In the genomic region with DNA sequence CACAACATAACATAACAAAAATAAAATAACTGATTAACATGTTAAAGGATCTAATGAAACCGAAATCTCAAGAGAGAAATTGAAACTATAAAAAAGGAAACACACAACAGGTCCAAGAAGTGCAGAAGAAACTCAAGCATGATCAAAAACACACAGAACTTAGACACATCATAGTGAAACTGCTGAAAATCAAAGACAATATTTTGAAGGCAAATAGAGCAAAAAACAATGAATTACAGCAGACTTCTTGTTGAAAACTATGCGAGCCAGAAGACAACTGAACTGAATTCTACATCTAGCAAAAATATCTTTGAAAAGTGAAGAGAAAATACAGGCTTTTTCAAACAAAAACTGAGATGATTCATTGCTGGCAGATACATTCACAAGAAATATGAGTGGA, we compare ENCODE assay signal across 15 cellular contexts.
A peak's percentile ranks its signal among the peaks of the same experiment; 100 is the strongest.
DNase-seq lines count a peak whose midpoint lies in the region; ATAC-seq, FAIRE-seq and TF ChIP-seq lines count a peak whose summit lies in the region.
"Had no signal": no experiment of that assay in that cellular context is flagged by ENCODE, and none has a peak within 500 bp of the region (broad histone marks: within the 10 kb centered on the region; RNA-seq: fewer than 3 reads in every experiment).

No MANE protein-coding gene starts in this region.

- no peak for FAIRE-seq in pancreas (lab: Jason Lieb, UNC)

- WGBS in pancreas, 2 donors: 94 to 100% methylated on average over 2 of the region's 2 CpGs

- no peaks in the 10 kb centered on the region for H3K4me1 ChIP-seq in pancreas
- H3K4me1 ChIP-seq: lower lobe of right lung, vagina had no signal

- H3K4me3 ChIP-seq in pancreas: no peak overlapping the region
- H3K4me3 ChIP-seq: gastrocnemius medialis, lower lobe of right lung, vagina had no signal

- DNase-seq in ELR (ENCODE audit: low read depth) (peak; percentile 7), chondrocyte (ENCODE audit: low spot score) (no peak), pancreas (no peak), kidney tubule cell (ENCODE audit: low spot score) (no peak), A172 (ENCODE audit: low spot score) (no peak)
- DNase-seq: DND-41, gastrocnemius medialis, lower lobe of right lung, NCI-H2029 treated with DMSO at 0.1 percent for 48 hours, RPMI8226 had no signal

- H3K9me3 Mint-ChIP-seq in chondrocyte (ENCODE audit: low read depth): peaks cover 21% of the 10 kb centered on the region

- no peak overlapping the region for H3K4me3 Mint-ChIP-seq in chondrocyte (ENCODE audit: unreplicated experiment)

- peak overlapping the region; percentile 27 for H3K27ac Mint-ChIP-seq in chondrocyte (ENCODE audit: unreplicated experiment)
- H3K27ac Mint-ChIP-seq: progenitor cell of endocrine pancreas had no signal

- intact Hi-C loops in pancreas (cut with DNase I): no loop called here

- peak; percentile 66 for ATAC-seq in GM18861 (IDR thresholded peaks at IDR 0.05; ENCODE audit: unreplicated experiment)
- peak; percentile 75 for ATAC-seq in HG03342 (IDR thresholded peaks at IDR 0.05; ENCODE audit: unreplicated experiment)
- ATAC-seq in HG03521 (IDR thresholded peaks at IDR 0.05; ENCODE audit: unreplicated experiment): no peak
- no peak for ATAC-seq in pancreas
- ATAC-seq: gastrocnemius medialis, lower lobe of right lung had no signal

- TF ChIP-seq CTCF in chondrocyte (IDR thresholded peaks at IDR 0.05): no peak
- no peak for TF ChIP-seq CTCF in pancreas (IDR thresholded peaks at IDR 0.05)

- no peaks in the 10 kb centered on the region for H3K27me3 Mint-ChIP-seq in chondrocyte (ENCODE audit: low read depth)
- H3K27me3 Mint-ChIP-seq: progenitor cell of endocrine pancreas had no signal

- peaks cover 48% of the 10 kb centered on the region for H3K36me3 Mint-ChIP-seq in chondrocyte (ENCODE audit: low read depth)

- H3K36me3 ChIP-seq in pancreas: peaks cover 0 to 16% (median 5%) of the 10 kb centered on the region in 3 donors

- peaks cover 0 to 3% (median 0%) of the 10 kb centered on the region in 4 donors for H3K9me3 ChIP-seq in pancreas
- H3K9me3 ChIP-seq: gastrocnemius medialis, vagina had no signal

- H3K4me1 Mint-ChIP-seq in chondrocyte (ENCODE audit: low read depth): peaks cover 9% of the 10 kb centered on the region

- H3K27me3 ChIP-seq in pancreas: no peaks in the 10 kb centered on the region
- H3K27me3 ChIP-seq: gastrocnemius medialis, vagina had no signal

- H3K27ac ChIP-seq in pancreas: no peak overlapping the region
- H3K27ac ChIP-seq: gastrocnemius medialis, lower lobe of right lung, vagina had no signal

Comparison
In these comparisons a context has a peak if more than half of its experiments do, and no peak if none do; other contexts are left out.
1. ATAC-seq: peak in GM18861 (single experiment) and HG03342 (single experiment); none in HG03521 (single experiment) and pancreas (0 of 4).